1 cellular context compared by ENCODE assay signal in the genomic region with DNA sequence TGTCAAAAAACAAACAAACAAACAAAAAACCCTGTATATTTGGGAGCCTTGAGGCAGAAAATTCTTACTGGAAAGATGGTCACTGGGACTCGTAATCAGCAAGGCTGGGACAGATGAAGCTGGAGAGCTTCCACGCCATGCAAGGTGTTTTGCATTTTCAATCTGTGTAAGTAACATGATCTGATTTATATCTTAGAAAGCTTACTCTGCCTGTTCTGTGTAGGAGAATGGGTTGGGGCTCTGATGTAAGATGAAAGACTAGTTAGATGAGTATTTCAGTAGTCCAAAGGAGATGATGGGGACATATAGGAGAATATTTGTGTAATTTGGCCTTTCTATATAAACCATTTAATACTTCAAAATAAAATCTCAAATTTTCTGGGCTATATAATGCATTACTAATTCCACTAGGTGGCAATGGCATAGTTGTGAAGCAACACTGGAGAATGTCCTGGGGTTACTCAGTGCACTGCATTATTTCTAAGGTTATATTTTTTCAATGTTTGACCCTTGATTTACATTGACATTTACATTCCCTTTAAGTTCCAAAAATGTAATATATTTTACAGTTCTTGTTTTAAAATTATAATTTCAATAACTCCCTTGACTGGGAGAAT.
TF ChIP-seq lines count a peak whose summit lies in the region.

No MANE protein-coding gene starts in this region.

TF ChIP-seq in HCT116, 20 proteins besides CTCF, POLR2A, EP300 and RAD21 (continued from another document):
- TF ChIP-seq, protein P1, sequence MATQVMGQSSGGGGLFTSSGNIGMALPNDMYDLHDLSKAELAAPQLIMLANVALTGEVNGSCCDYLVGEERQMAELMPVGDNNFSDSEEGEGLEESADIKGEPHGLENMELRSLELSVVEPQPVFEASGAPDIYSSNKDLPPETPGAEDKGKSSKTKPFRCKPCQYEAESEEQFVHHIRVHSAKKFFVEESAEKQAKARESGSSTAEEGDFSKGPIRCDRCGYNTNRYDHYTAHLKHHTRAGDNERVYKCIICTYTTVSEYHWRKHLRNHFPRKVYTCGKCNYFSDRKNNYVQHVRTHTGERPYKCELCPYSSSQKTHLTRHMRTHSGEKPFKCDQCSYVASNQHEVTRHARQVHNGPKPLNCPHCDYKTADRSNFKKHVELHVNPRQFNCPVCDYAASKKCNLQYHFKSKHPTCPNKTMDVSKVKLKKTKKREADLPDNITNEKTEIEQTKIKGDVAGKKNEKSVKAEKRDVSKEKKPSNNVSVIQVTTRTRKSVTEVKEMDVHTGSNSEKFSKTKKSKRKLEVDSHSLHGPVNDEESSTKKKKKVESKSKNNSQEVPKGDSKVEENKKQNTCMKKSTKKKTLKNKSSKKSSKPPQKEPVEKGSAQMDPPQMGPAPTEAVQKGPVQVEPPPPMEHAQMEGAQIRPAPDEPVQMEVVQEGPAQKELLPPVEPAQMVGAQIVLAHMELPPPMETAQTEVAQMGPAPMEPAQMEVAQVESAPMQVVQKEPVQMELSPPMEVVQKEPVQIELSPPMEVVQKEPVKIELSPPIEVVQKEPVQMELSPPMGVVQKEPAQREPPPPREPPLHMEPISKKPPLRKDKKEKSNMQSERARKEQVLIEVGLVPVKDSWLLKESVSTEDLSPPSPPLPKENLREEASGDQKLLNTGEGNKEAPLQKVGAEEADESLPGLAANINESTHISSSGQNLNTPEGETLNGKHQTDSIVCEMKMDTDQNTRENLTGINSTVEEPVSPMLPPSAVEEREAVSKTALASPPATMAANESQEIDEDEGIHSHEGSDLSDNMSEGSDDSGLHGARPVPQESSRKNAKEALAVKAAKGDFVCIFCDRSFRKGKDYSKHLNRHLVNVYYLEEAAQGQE (IDR thresholded peaks at IDR 0.05; ENCODE audit: low read depth), result no peak
- no peak for TF ChIP-seq TCF7L2 (IDR thresholded peaks at IDR 0.05; ENCODE audit: borderline replicate concordance, extremely low read depth, insufficient read depth, insufficient read length)
- TF ChIP-seq, protein P2, sequence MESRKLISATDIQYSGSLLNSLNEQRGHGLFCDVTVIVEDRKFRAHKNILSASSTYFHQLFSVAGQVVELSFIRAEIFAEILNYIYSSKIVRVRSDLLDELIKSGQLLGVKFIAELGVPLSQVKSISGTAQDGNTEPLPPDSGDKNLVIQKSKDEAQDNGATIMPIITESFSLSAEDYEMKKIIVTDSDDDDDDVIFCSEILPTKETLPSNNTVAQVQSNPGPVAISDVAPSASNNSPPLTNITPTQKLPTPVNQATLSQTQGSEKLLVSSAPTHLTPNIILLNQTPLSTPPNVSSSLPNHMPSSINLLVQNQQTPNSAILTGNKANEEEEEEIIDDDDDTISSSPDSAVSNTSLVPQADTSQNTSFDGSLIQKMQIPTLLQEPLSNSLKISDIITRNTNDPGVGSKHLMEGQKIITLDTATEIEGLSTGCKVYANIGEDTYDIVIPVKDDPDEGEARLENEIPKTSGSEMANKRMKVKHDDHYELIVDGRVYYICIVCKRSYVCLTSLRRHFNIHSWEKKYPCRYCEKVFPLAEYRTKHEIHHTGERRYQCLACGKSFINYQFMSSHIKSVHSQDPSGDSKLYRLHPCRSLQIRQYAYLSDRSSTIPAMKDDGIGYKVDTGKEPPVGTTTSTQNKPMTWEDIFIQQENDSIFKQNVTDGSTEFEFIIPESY (IDR thresholded peaks at IDR 0.05; ENCODE audit: extremely low read depth, insufficient replicate concordance, low read length), result no peak
- no peak for TF ChIP-seq SIN3A (IDR thresholded peaks at IDR 0.05; ENCODE audit: low read depth)
- no peak for TF ChIP-seq CBX3 (IDR thresholded peaks at IDR 0.05; ENCODE audit: low read depth)
- no peak for TF ChIP-seq FOSL1 (IDR thresholded peaks at IDR 0.05; ENCODE audit: low read depth)
- TF ChIP-seq EZH2 (IDR thresholded peaks at IDR 0.05), result no peak
- TF ChIP-seq JUND (IDR thresholded peaks at IDR 0.05), result no peak
- TF ChIP-seq ZFX (IDR thresholded peaks at IDR 0.05), result no peak
- no peak for TF ChIP-seq SRF (IDR thresholded peaks at IDR 0.05; ENCODE audit: low read depth)
- TF ChIP-seq, protein P3, sequence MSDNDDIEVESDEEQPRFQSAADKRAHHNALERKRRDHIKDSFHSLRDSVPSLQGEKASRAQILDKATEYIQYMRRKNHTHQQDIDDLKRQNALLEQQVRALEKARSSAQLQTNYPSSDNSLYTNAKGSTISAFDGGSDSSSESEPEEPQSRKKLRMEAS (IDR thresholded peaks at IDR 0.05), result no peak
